Comparison of ENCODE assay signal across 2 cellular contexts in genomic region chr3:129358177-129359101, GRCh38.
TF ChIP-seq lines count a peak whose summit lies in the region.

No MANE protein-coding gene starts in this region.

TF ChIP-seq in HCT116, 20 proteins besides CTCF, POLR2A, EP300 and RAD21 (continued from another document):
- TF ChIP-seq EZH2phosphoT487 (IDR thresholded peaks at IDR 0.05; ENCODE audit: borderline replicate concordance), result no peak
- no peak for TF ChIP-seq ZFX (IDR thresholded peaks at IDR 0.05)
- no peak for TF ChIP-seq TCF7L2 (IDR thresholded peaks at IDR 0.05; ENCODE audit: borderline replicate concordance, extremely low read depth, insufficient read depth, insufficient read length)
- TF ChIP-seq SIN3A (IDR thresholded peaks at IDR 0.05; ENCODE audit: low read depth), result no peak
- no peak for TF ChIP-seq SP1 (IDR thresholded peaks at IDR 0.05; ENCODE audit: low read depth)
- no peak for TF ChIP-seq CEBPB (IDR thresholded peaks at IDR 0.05; ENCODE audit: low read depth)
- no peak for TF ChIP-seq POLR2AphosphoS5 (IDR thresholded peaks at IDR 0.05; ENCODE audit: low read depth, low read length)
- no peak for TF ChIP-seq EZH2 (IDR thresholded peaks at IDR 0.05)
- TF ChIP-seq FOSL1 (IDR thresholded peaks at IDR 0.05; ENCODE audit: low read depth), result no peak
- no peak for TF ChIP-seq MAX (IDR thresholded peaks at IDR 0.05)
- no peak for TF ChIP-seq EGR1 (IDR thresholded peaks at IDR 0.05; ENCODE audit: low read depth)
- no peak for TF ChIP-seq YY1 (IDR thresholded peaks at IDR 0.05; ENCODE audit: extremely low read depth, insufficient replicate concordance, low read depth, low read length)
- TF ChIP-seq ATF3 (IDR thresholded peaks at IDR 0.05), result no peak

TF ChIP-seq in K562, 482 proteins besides CTCF, POLR2A, EP300 and RAD21:
- TF ChIP-seq ZFP36 (IDR thresholded peaks at IDR 0.05; ENCODE audit: low read depth, low read length, partially characterized antibody) (peak; percentile 6), LCOR (CRISPR knock-in tag; IDR thresholded peaks at IDR 0.05) (no peak), NFIC (IDR thresholded peaks at IDR 0.05) (peak; percentile 21; the same call in 1 of the 2 replicates), E2F1 (CRISPR knock-in tag; IDR thresholded peaks at IDR 0.05) (no peak), BCOR (IDR thresholded peaks at IDR 0.05) (peak; percentile 54; the same call in 1 of the 2 replicates), KDM1A (IDR thresholded peaks at IDR 0.05) (0 out of 4 replicates have a peak, but pooled peaks of 1 of the 2 experiments have one; percentile 29), CBFA2T2 (conservative IDR thresholded peaks at IDR 0.05) (no peak)
